In genomic region chr20:2470432-2471193, GRCh38 we compare ENCODE assay signal across 8 cellular contexts. TPM values are rescaled to one million over a fixed set of nuclear protein-coding genes. Genes with fewer than 3 reads are reported as not detected.
DNase-seq lines count a peak whose midpoint lies in the region; ATAC-seq and TF ChIP-seq lines count a peak whose summit lies in the region.

TSS of gene SNRPB (minus strand) at chr20:2470789. CDS start at chr20:2470690, 99 bp downstream.

- H3K36me3 Mint-ChIP-seq in activated CD4-positive, alpha-beta T cell treated with anti-CD3 and anti-CD28 coated beads, Interleukin-2, amount 10 ng/mL, durations not matched to agents 24 days and 14 days (ENCODE audit: low read depth) = peaks cover 59% of the 10 kb centered on the region

- peak; percentile 94 for ATAC-seq in GM19324 (IDR thresholded peaks at IDR 0.05; ENCODE audit: low FRiP score, unreplicated experiment)
- peak; percentile 90 for ATAC-seq in HG03469 (IDR thresholded peaks at IDR 0.05; ENCODE audit: unreplicated experiment)
- ATAC-seq in left colon = peak; percentile 98

- H3K27me3 ChIP-seq in BJ (ENCODE audit: control insufficient read depth, insufficient read depth, low read length) = no peaks in the 10 kb centered on the region

- no peaks in the 10 kb centered on the region for H3K27me3 Mint-ChIP-seq in activated CD4-positive, alpha-beta T cell treated with anti-CD3 and anti-CD28 coated beads, Interleukin-2, amount 10 ng/mL, durations not matched to agents 24 days and 14 days

- H3K4me1 Mint-ChIP-seq in activated CD4-positive, alpha-beta T cell treated with anti-CD3 and anti-CD28 coated beads, Interleukin-2, amount 10 ng/mL, durations not matched to agents 24 days and 14 days = peaks cover 48% of the 10 kb centered on the region

- H3K27ac ChIP-seq in coronary artery = peak within 1 kb of the TSS; percentile 90 to 93

- peak within 1 kb of the TSS; percentile 100 for H3K27ac Mint-ChIP-seq in activated CD4-positive, alpha-beta T cell treated with anti-CD3 and anti-CD28 coated beads, Interleukin-2, amount 10 ng/mL, durations not matched to agents 24 days and 14 days

- CTCF ChIA-PET in BJ (lab: Yijun Ruan, JAX) = interaction anchor here (0.8 to 1.1 kb wide), 4 partner anchors 18 to 694 kb away, joined by 3 to 4 read pairs (median 3); no protein-coding TSS in a partner anchor

- H3K36me3 ChIP-seq in BJ (ENCODE audit: control insufficient read depth, insufficient read depth, low read length) = peaks cover 12% of the 10 kb centered on the region

- peak; percentile 93 for DNase-seq in BJ (ENCODE audit: low read depth)
- DNase-seq in NCI-H526 treated with DMSO at 0.1 percent for 48 hours (lab: John Stamatoyannopoulos, UW) = peak; percentile 98
- peak; percentile 99 for DNase-seq in activated CD4-positive, alpha-beta T cell treated with anti-CD3 and anti-CD28 coated beads, Interleukin-2, amount 10 ng/mL, durations not matched to agents 24 days and 14 days
- DNase-seq in coronary artery (ENCODE audit: low spot score) = peak; percentile 98
- peak; percentile 96 to 98 for DNase-seq in left colon
- peak; percentile 98 for DNase-seq in stimulated activated CD4-positive, alpha-beta T cell treated with anti-CD3 and anti-CD28 coated beads, Interleukin-1b, Interleukin-23, amount 100 ng/mL, for 48 hours

- peak within 1 kb of the TSS; percentile 100 for H3K4me3 Mint-ChIP-seq in activated CD4-positive, alpha-beta T cell treated with anti-CD3 and anti-CD28 coated beads, Interleukin-2, amount 10 ng/mL, durations not matched to agents 24 days and 14 days

- TF ChIP-seq CTCF in BJ (IDR thresholded peaks at IDR 0.05; ENCODE audit: insufficient read depth, low read depth, low read length) = no peak
- no peak for TF ChIP-seq CTCF in coronary artery (IDR thresholded peaks at IDR 0.05)

- POLR2A ChIA-PET in BJ (lab: Charles Lee) = interaction anchor here (0.7 to 1.0 kb wide), 3 partner anchors 9 to 156 kb away, joined by 3 to 6 read pairs (median 4); no protein-coding TSS in a partner anchor

- intact Hi-C loops in activated CD4-positive, alpha-beta T cell treated with anti-CD3 and anti-CD28 coated beads, Interleukin-2, amount 10 ng/mL, durations not matched to agents 24 days and 14 days (cut with micrococcal nuclease) = loop anchor here (1.0 to 5.0 kb wide), 7 partner anchors 39 to 687 kb away; partner anchors contain the start of genes FASTKD5, NOP56, PCED1A and UBOX5
- intact Hi-C loops in left colon (cut with DNase I, micrococcal nuclease) = no loop called here

- H3K4me3 ChIP-seq in BJ (ENCODE audit: low read depth, low read length) (peak within 1 kb of the TSS; percentile 95), coronary artery (peak within 1 kb of the TSS; percentile 77)

- H3K9me3 Mint-ChIP-seq in activated CD4-positive, alpha-beta T cell treated with anti-CD3 and anti-CD28 coated beads, Interleukin-2, amount 10 ng/mL, durations not matched to agents 24 days and 14 days = peaks cover 6% of the 10 kb centered on the region

RNA-seq across cellular contexts. Expression of gene SNRPB, which starts in this region (rescaled TPM):
- 149 and 178 TPM in 2 replicates for polyA plus RNA-seq in BJ (2011; rRNA removed)
- polyA minus RNA-seq in BJ (2011; rRNA and poly(A)+ RNA removed) = 32.4 and 46.4 TPM in 2 replicates
- 567 and 568 TPM in 2 replicates for total RNA-seq in activated CD4-positive, alpha-beta T cell treated with anti-CD3 and anti-CD28 coated beads, Interleukin-2, amount 10 ng/mL, durations not matched to agents 24 days and 14 days
- total RNA-seq in left colon = 100 to 1,000 TPM; 104 to 120 TPM

Comparison
In these comparisons a context has a peak if more than half of its experiments do, and no peak if none do; other contexts are left out.
1. Peak in every context shown above with its lines: DNase-seq, ATAC-seq, H3K4me3 ChIP-seq and H3K27ac ChIP-seq.